In the genomic region with DNA sequence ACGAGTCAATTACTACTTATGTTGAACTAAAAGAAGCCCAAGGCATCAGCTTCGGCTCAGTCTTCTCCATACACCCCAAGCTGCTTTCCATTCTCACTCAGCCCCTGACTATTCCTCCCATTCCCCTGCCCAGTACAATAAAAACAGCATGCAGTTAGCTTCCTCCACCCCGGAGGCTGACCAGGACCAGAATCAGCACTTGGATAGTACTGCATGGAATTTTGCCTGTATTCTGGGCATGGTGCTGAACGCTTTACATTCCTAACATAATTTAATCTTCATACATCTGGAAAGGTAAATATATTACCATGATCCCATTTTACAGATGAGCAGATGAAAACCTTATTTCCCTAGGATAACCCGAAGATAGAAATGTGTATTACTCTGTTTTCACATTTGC, we compare ENCODE assay signal across 26 cellular contexts.
"Had no signal": no experiment of that assay in that cellular context is flagged by ENCODE, and none has a peak within 500 bp of the region (broad histone marks: within the 10 kb centered on the region; RNA-seq: fewer than 3 reads in every experiment).

No MANE protein-coding gene starts in this region.

- H3K36me3 ChIP-seq: left ventricle myocardium inferior, neural progenitor cell, pancreas, prostate gland, stomach, thyroid gland, transverse colon, upper lobe of left lung, vagina had no signal

- DNase-seq: islet precursor cell; left ventricle myocardium inferior; mesendoderm; naive B cell; natural killer cell; nephron progenitor cell; pancreas; retina; right cardiac atrium; stimulated activated CD4-positive, alpha-beta T cell treated with anti-CD3 and anti-CD28 coated beads, Interleukin-12 subunit alpha, Interleukin-12 subunit beta, amount 100 ng/mL, for 4 hours; stimulated activated CD4-positive, alpha-beta T cell treated with anti-CD3 and anti-CD28 coated beads, Interleukin-15, amount 100 ng/mL, for 24 hours; stimulated activated CD4-positive, alpha-beta T cell treated with anti-CD3 and anti-CD28 coated beads, Interleukin-2, amount 100 ng/mL, for 24 hours; stimulated activated CD4-positive, alpha-beta T cell treated with anti-CD3 and anti-CD28 coated beads, Interleukin-4, amount 100 ng/mL, for 1 hour; stimulated activated naive B cell treated with anti-CD40 and anti-IgM and Interleukin-4, amounts not matched to agents 10 μg/mL and 1 μg/mL and 100 μg/mL, for 72 hours; stimulated activated naive CD8-positive, alpha-beta T cell treated with anti-CD3 and anti-CD28 coated beads, Interleukin-15, Interleukin-2, amounts not matched to agents 100 U/mL and 50 U/mL, for 24 hours; stomach; testis; thyroid gland; transverse colon; upper lobe of left lung had no signal

- H3K4me2 ChIP-seq: neural progenitor cell had no signal

- H3K4me1 ChIP-seq: left ventricle myocardium inferior, pancreas, prostate gland, stomach, testis, thyroid gland, transverse colon, upper lobe of left lung, vagina had no signal

- H3K9me3 ChIP-seq: left ventricle myocardium inferior, pancreas, prostate gland, stomach, testis, thyroid gland, transverse colon, upper lobe of left lung, vagina had no signal

- H3K27ac ChIP-seq: left ventricle myocardium inferior, neural progenitor cell, pancreas, prostate gland, skin epidermis, stomach, testis, thyroid gland, transverse colon, upper lobe of left lung, vagina had no signal

- H3K4me3 ChIP-seq: left ventricle myocardium inferior, lung, neural progenitor cell, pancreas, prostate gland, skin epidermis, stomach, testis, thyroid gland, transverse colon, upper lobe of left lung, vagina had no signal

- H3K9ac ChIP-seq: neural progenitor cell had no signal

- H3K27me3 ChIP-seq: neural progenitor cell, pancreas, stomach, testis, thyroid gland, upper lobe of left lung, vagina had no signal

- H2AFZ ChIP-seq: neural progenitor cell had no signal

- ATAC-seq: natural killer cell; pancreas; right cardiac atrium; sciatic nerve; stimulated activated naive B cell treated with anti-CD40 and anti-IgM and Interleukin-4, amounts not matched to agents 10 μg/mL and 1 μg/mL and 100 μg/mL, for 72 hours; stimulated activated naive CD8-positive, alpha-beta T cell treated with anti-CD3 and anti-CD28 coated beads, Interleukin-15, Interleukin-2, amounts not matched to agents 100 U/mL and 50 U/mL, for 24 hours had no signal
